In genomic region chr14:54364555-54365415, GRCh38 we compare ENCODE assay signal across 10 cellular contexts. TPM values are rescaled to one million over a fixed set of nuclear protein-coding genes. Genes with fewer than 3 reads are reported as not detected.
DNase-seq lines count a peak whose midpoint lies in the region; ATAC-seq and TF ChIP-seq lines count a peak whose summit lies in the region.
"Had no signal": no experiment of that assay in that cellular context is flagged by ENCODE, and none has a peak within 500 bp of the region (broad histone marks: within the 10 kb centered on the region; RNA-seq: fewer than 3 reads in every experiment).

No MANE protein-coding gene starts in this region.

- TF ChIP-seq CTCF in IMR-90 (conservative IDR thresholded peaks at IDR 0.05; ENCODE audit: low read depth, low read length) (no peak), mammary epithelial cell (conservative IDR thresholded peaks at IDR 0.05 in 1 of 2, IDR thresholded peaks at IDR 0.05 in 1 of 2; ENCODE audit: extremely low read depth in 1 of 2, insufficient read depth in 1 of 2, low read depth in 1 of 2, low read length in 2 of 2) (no peak), natural killer cell (IDR thresholded peaks at IDR 0.05) (no peak), neural progenitor cell (IDR thresholded peaks at IDR 0.05) (no peak)

- H3K79me2 ChIP-seq in mammary epithelial cell (ENCODE audit: insufficient read depth, low read length) (no peaks in the 10 kb centered on the region), neural progenitor cell (ENCODE audit: low read depth) (no peaks in the 10 kb centered on the region)

- dilution Hi-C loops in IMR-90 (cut with HindIII; ENCODE audit: low sequenced_read_pairs, unreplicated experiment) (no loop called here), mammary epithelial cell (cut with HindIII; ENCODE audit: low sequenced_read_pairs) (no loop called here)

- H2AK5ac ChIP-seq in IMR-90 (ENCODE audit: low read depth, low read length) = no peak overlapping the region

- no peak for TF ChIP-seq RAD21 in IMR-90 (IDR thresholded peaks at IDR 0.05; ENCODE audit: low read length)

- H3K4me1 ChIP-seq in IMR-90 (ENCODE audit: control insufficient read depth, insufficient read depth, low read length) = peaks cover 7% of the 10 kb centered on the region; the same call in 1 of the 2 replicates
- H3K4me1 ChIP-seq in mammary epithelial cell (ENCODE audit: insufficient read depth, low read length) = peaks cover 9% of the 10 kb centered on the region
- H3K4me1 ChIP-seq in right cardiac atrium (ENCODE audit: control insufficient read depth, insufficient read depth, low read length) = peaks cover 2% of the 10 kb centered on the region
- peaks cover 0 to 44% (median 11%) of the 10 kb centered on the region in 5 donors for H3K4me1 ChIP-seq in subcutaneous abdominal adipose tissue (ENCODE audit: control insufficient read depth in 5 of 5, insufficient read depth in 5 of 5, low read length in 5 of 5)
- peaks cover 40% of the 10 kb centered on the region for H3K4me1 ChIP-seq in neural progenitor cell

- WGBS in IMR-90 (ENCODE audit: extremely low coverage in 2 of 2, insufficient read length in 1 of 2), 2 experiments = 83% methylated on average over 1 of the region's 9 CpGs; no CpG with 5 or more reads in 1 of the 2 experiments
- 14% methylated on average over 9 of the region's 9 CpGs for whole genome bisulfite sequencing in mammary epithelial cell (ENCODE audit: low coverage, missing lambda C conversion rate)
- 35% methylated on average over 9 of the region's 9 CpGs for WGBS in right cardiac atrium

- no peak for TF ChIP-seq POLR2A in IMR-90 (IDR thresholded peaks at IDR 0.05; ENCODE audit: low read depth, low read length)

- H3K4me3 ChIP-seq in IMR-90 (ENCODE audit: insufficient read depth, low read depth, low read length) (no peak overlapping the region), mammary epithelial cell (replicated peaks in 1 of 3; ENCODE audit: insufficient read depth in 1 of 3, low read depth in 2 of 3, low read length in 3 of 3) (peak overlapping the region in 2 of 3 experiments; percentile 5 to 11), right cardiac atrium (ENCODE audit: low read length) (no peak overlapping the region), subcutaneous abdominal adipose tissue (ENCODE audit: low read depth in 1 of 5, low read length in 5 of 5) (no peak overlapping the region), neural progenitor cell (no peak overlapping the region)

- peak overlapping the region; percentile 7 for H3K4me2 ChIP-seq in IMR-90 (ENCODE audit: low read depth, low read length)
- H3K4me2 ChIP-seq in mammary epithelial cell (ENCODE audit: insufficient read depth, low read depth, low read length) = peak overlapping the region; percentile 43
- no peak overlapping the region for H3K4me2 ChIP-seq in neural progenitor cell

- H2AK9ac ChIP-seq in IMR-90 (replicated peaks; ENCODE audit: low read depth, low read length, poor library complexity) = no peak overlapping the region

- intact Hi-C loops in IMR-90 (cut with micrococcal nuclease) (loop anchor here (5.0 kb wide), 4 partner anchors 78 to 443 kb away; partner anchors contain the start of genes CNIH1 and SAMD4A), mammary epithelial cell (cut with micrococcal nuclease) (loop anchor here (5.0 to 10.0 kb wide), 2 partner anchors 78 to 200 kb away; partner anchors contain the start of genes CNIH1 and SAMD4A), right cardiac atrium (cut with DNase I) (no loop called here), natural killer cell (cut with micrococcal nuclease) (no loop called here)

- POLR2A ChIA-PET in IMR-90 (lab: Charles Lee; ENCODE audit: unreplicated experiment) = no interaction called here

- no peaks in the 10 kb centered on the region; the same call in 1 of the 2 replicates for H3K9me1 ChIP-seq in IMR-90 (ENCODE audit: insufficient read depth, low read length)

- H4K20me1 ChIP-seq in IMR-90 (ENCODE audit: insufficient read depth, low read length) (no peaks in the 10 kb centered on the region), mammary epithelial cell (ENCODE audit: insufficient read depth, low read length) (no peaks in the 10 kb centered on the region), neural progenitor cell (ENCODE audit: low read depth) (no peaks in the 10 kb centered on the region)

- H3K27ac ChIP-seq in IMR-90 (ENCODE audit: insufficient read depth, low read length) = no peak overlapping the region
- H3K27ac ChIP-seq in mammary epithelial cell (ENCODE audit: insufficient read depth, low read depth, low read length) = no peak overlapping the region
- peak overlapping the region; percentile 63 for H3K27ac ChIP-seq in right cardiac atrium (ENCODE audit: low read length)
- H3K27ac ChIP-seq in subcutaneous abdominal adipose tissue (ENCODE audit: low read depth, low read length) = peak overlapping the region; percentile 19
- H3K27ac ChIP-seq in neural progenitor cell = no peak overlapping the region

- in situ Hi-C loops in IMR-90 (cut with MboI; ENCODE audit: low sequenced_read_pairs) = no loop called here
- in situ Hi-C loops in mammary epithelial cell (cut with MboI; ENCODE audit: low sequenced_read_pairs in 2 of 2) = no loop called here

- H3K36me3 Mint-ChIP-seq in natural killer cell (no peaks in the 10 kb centered on the region), neural progenitor cell (no peaks in the 10 kb centered on the region)
- H3K36me3 Mint-ChIP-seq: naive thymus-derived CD4-positive, alpha-beta T cell had no signal

- H2AFZ ChIP-seq in IMR-90 (replicated peaks; ENCODE audit: low read length, poor library complexity) (peak overlapping the region; percentile 44), mammary epithelial cell (ENCODE audit: low read depth, low read length) (peak overlapping the region; percentile 84), neural progenitor cell (replicated peaks) (no peak overlapping the region)

- no peaks in the 10 kb centered on the region for H3K36me3 ChIP-seq in IMR-90 (ENCODE audit: control insufficient read depth, insufficient read depth, low read length)
- H3K36me3 ChIP-seq in mammary epithelial cell (ENCODE audit: insufficient read depth, low read length) = no peaks in the 10 kb centered on the region
- no peaks in the 10 kb centered on the region for H3K36me3 ChIP-seq in subcutaneous abdominal adipose tissue (ENCODE audit: control insufficient read depth in 5 of 5, insufficient read depth in 5 of 5, low read length in 5 of 5)
- H3K36me3 ChIP-seq in neural progenitor cell = no peaks in the 10 kb centered on the region

- no peak overlapping the region for H2BK120ac ChIP-seq in IMR-90 (ENCODE audit: low read depth, low read length)

- H3K27ac Mint-ChIP-seq in natural killer cell (no peak overlapping the region), neural progenitor cell (no peak overlapping the region)
- H3K27ac Mint-ChIP-seq: naive thymus-derived CD4-positive, alpha-beta T cell had no signal

- H4K8ac ChIP-seq in IMR-90 (ENCODE audit: low read depth in 2 of 2, low read length in 2 of 2) = peak overlapping the region in 1 of 2 experiments; percentile 11; a peak in 1 of 4 replicates

- H2BK20ac ChIP-seq in IMR-90 (ENCODE audit: low read depth, low read length) = no peak overlapping the region

- ATAC-seq in IMR-90 (ENCODE audit: low read depth) (peak; percentile 22), right cardiac atrium (peak; percentile 86 to 88), natural killer cell (no peak), GM18498 (IDR thresholded peaks at IDR 0.05; ENCODE audit: unreplicated experiment) (no peak)
- ATAC-seq: naive thymus-derived CD4-positive, alpha-beta T cell had no signal

- peaks cover 31% of the 10 kb centered on the region for H3F3A ChIP-seq in neural progenitor cell (ENCODE audit: low read depth)

- no peak overlapping the region for H3K23ac ChIP-seq in IMR-90 (ENCODE audit: low read depth, low read length)

- H3K27me3 Mint-ChIP-seq in natural killer cell (ENCODE audit: low read depth in 2 of 2) (peaks cover 16% of the 10 kb centered on the region in 2 donors), neural progenitor cell (ENCODE audit: insufficient read depth, low read depth) (peaks cover 20% of the 10 kb centered on the region)

- H3K4me3 Mint-ChIP-seq in natural killer cell (no peak overlapping the region), neural progenitor cell (no peak overlapping the region)
- H3K4me3 Mint-ChIP-seq: naive thymus-derived CD4-positive, alpha-beta T cell had no signal

- H3K14ac ChIP-seq in IMR-90 (replicated peaks; ENCODE audit: low read depth, low read length) = peak overlapping the region; percentile 2; the same call in 1 of the 2 replicates

- no peaks in the 10 kb centered on the region for H3K79me1 ChIP-seq in IMR-90 (ENCODE audit: low read depth in 1 of 2, low read length in 2 of 2)

- H4K91ac ChIP-seq in IMR-90 (ENCODE audit: insufficient read depth, low read depth, low read length) = no peak overlapping the region

- no peak overlapping the region for H2BK5ac ChIP-seq in IMR-90 (ENCODE audit: low read depth, low read length, poor library complexity, severe bottlenecking)

- peaks cover 5% of the 10 kb centered on the region for H3K27me3 ChIP-seq in IMR-90 (ENCODE audit: control insufficient read depth, insufficient read depth, low read length)
- H3K27me3 ChIP-seq in mammary epithelial cell (ENCODE audit: insufficient read depth, low read length) = no peaks in the 10 kb centered on the region
- H3K27me3 ChIP-seq in right cardiac atrium (ENCODE audit: control insufficient read depth, insufficient read depth) = no peaks in the 10 kb centered on the region
- peaks cover 0 to 2% (median 0%) of the 10 kb centered on the region in 5 donors for H3K27me3 ChIP-seq in subcutaneous abdominal adipose tissue (ENCODE audit: control insufficient read depth in 5 of 5, insufficient read depth in 4 of 5, low read length in 5 of 5)
- H3K27me3 ChIP-seq in neural progenitor cell = peaks cover 41% of the 10 kb centered on the region

- no peak overlapping the region for H2BK15ac ChIP-seq in IMR-90 (ENCODE audit: low read depth, low read length)

- BruUV-seq in IMR-90 (replicated peaks; lab: Mats Ljungman, UMichigan) = no TSS peak
- BruUV-seq in mammary epithelial cell (replicated peaks; lab: Mats Ljungman, UMichigan) = no TSS peak

- no peak overlapping the region for H3K56ac ChIP-seq in IMR-90 (ENCODE audit: extremely low read depth, insufficient read depth, low read length)

- no peak overlapping the region for H3K4ac ChIP-seq in IMR-90 (ENCODE audit: low read depth, low read length)

- H3K9ac ChIP-seq in IMR-90 (ENCODE audit: low read depth, low read length) = no peak overlapping the region
- no peak overlapping the region for H3K9ac ChIP-seq in mammary epithelial cell (ENCODE audit: insufficient read depth, low read length)
- H3K9ac ChIP-seq in subcutaneous abdominal adipose tissue (ENCODE audit: low read length in 5 of 5) = no peak overlapping the region
- no peak overlapping the region for H3K9ac ChIP-seq in neural progenitor cell

- H4K5ac ChIP-seq in IMR-90 (ENCODE audit: low read depth, low read length) = no peak overlapping the region

- CTCF ChIA-PET in IMR-90 (lab: Yijun Ruan, JAX) (no interaction called here), mammary epithelial cell (lab: Charles Lee; ENCODE audit: low non-redundant PET) (interaction anchor here (0.8 kb wide), 1 partner anchor 56 kb away, joined by 6 read pairs; no protein-coding TSS in a partner anchor)

- H3K9me3 ChIP-seq in IMR-90 (ENCODE audit: control insufficient read depth, insufficient read depth, low read length) (no peaks in the 10 kb centered on the region; the same call in 1 of the 2 replicates), mammary epithelial cell (replicated peaks; ENCODE audit: insufficient read depth, low read length) (no peaks in the 10 kb centered on the region), right cardiac atrium (ENCODE audit: control insufficient read depth, low read length) (no peaks in the 10 kb centered on the region), subcutaneous abdominal adipose tissue (ENCODE audit: control insufficient read depth in 5 of 5, low read length in 5 of 5) (no peaks in the 10 kb centered on the region), neural progenitor cell (ENCODE audit: low read depth) (no peaks in the 10 kb centered on the region)

- H3K9me3 Mint-ChIP-seq in natural killer cell (no peaks in the 10 kb centered on the region), neural progenitor cell (peaks cover 3% of the 10 kb centered on the region)
- H3K9me3 Mint-ChIP-seq: naive thymus-derived CD4-positive, alpha-beta T cell had no signal

- H3K18ac ChIP-seq in IMR-90 (ENCODE audit: low read depth, low read length) = no peak overlapping the region

- DNase-seq in IMR-90 (peak; percentile 37), mammary epithelial cell (peak; percentile 52), right cardiac atrium (peak; percentile 71 to 83 (median 77)), natural killer cell (no peak), neural progenitor cell (ENCODE audit: low spot score) (no peak), HuH-7 (ENCODE audit: low spot score) (no peak)
- DNase-seq: naive thymus-derived CD4-positive, alpha-beta T cell; NCI-H2171 had no signal

- H3K4me1 Mint-ChIP-seq in natural killer cell = peaks cover 0 to 4% of the 10 kb centered on the region in 2 donors
- peaks cover 35% of the 10 kb centered on the region for H3K4me1 Mint-ChIP-seq in neural progenitor cell

RNA-seq across cellular contexts. Expression of gene CDKN3, which starts 32.0 kb away (rescaled TPM):
- total RNA-seq in IMR-90 (2012; rRNA removed) (48.9 and 70.8 TPM in 2 replicates), mammary epithelial cell (10 to 100 TPM in 1 of 2 donors, under 1 TPM in 1; 0.50 to 38.1 TPM), right cardiac atrium (1 to 10 TPM; 3.5 to 8.1 (median 7.1) TPM), natural killer cell (1 to 10 TPM in 2 of 3 donors, under 1 TPM in 1; 0.89 to 3.0 (median 1.8) TPM), neural progenitor cell (ENCODE audit: low replicate concordance) (75.4 and 152 TPM in 2 replicates)
- polyA plus RNA-seq in IMR-90 (2012; rRNA removed) (32.9 and 38.9 TPM in 2 replicates), mammary epithelial cell (47.2 TPM), right cardiac atrium (10.4 TPM)
- 6.7 and 14.3 TPM in 2 replicates for polyA plus RNA-seq in IMR-90 (2012; cell fraction: cytosol; rRNA removed)
- polyA plus RNA-seq in IMR-90 (2012; cell fraction: nucleus; rRNA removed; ENCODE audit: low replicate concordance) = 0.98 and 6.9 TPM in 2 replicates
- not detected for polyA minus RNA-seq in mammary epithelial cell

Comparison
In these comparisons a context has a peak if more than half of its experiments do, and no peak if none do; other contexts are left out.
1. ATAC-seq: peak in IMR-90 (single experiment) and right cardiac atrium (2 of 2); none in natural killer cell (0 of 3) and GM18498 (single experiment).
2. DNase-seq: peak in IMR-90 (single experiment), mammary epithelial cell (single experiment) and right cardiac atrium (3 of 3); none in natural killer cell (single experiment), neural progenitor cell (single experiment) and HuH-7 (single experiment).
3. H3K27ac ChIP-seq: peak in right cardiac atrium (single experiment) and subcutaneous abdominal adipose tissue (single experiment); none in IMR-90 (single experiment), mammary epithelial cell (single experiment) and neural progenitor cell (single experiment).
4. H3K4me3 ChIP-seq: peak in mammary epithelial cell (2 of 3); none in IMR-90 (single experiment), right cardiac atrium (single experiment), subcutaneous abdominal adipose tissue (0 of 5) and neural progenitor cell (single experiment).
5. intact Hi-C loops: an anchor here in IMR-90 (5.0 kb wide) and mammary epithelial cell (5.0 to 10.0 kb wide); none called in right cardiac atrium and natural killer cell.